In genomic region chr12:98514984-98515367, GRCh38 we compare ENCODE assay signal across 8 cellular contexts. TPM values are rescaled to one million over a fixed set of nuclear protein-coding genes. Genes with fewer than 3 reads are reported as not detected.
DNase-seq lines count a peak whose midpoint lies in the region; ATAC-seq and TF ChIP-seq lines count a peak whose summit lies in the region.

No MANE protein-coding gene starts in this region.

- no peaks in the 10 kb centered on the region for H3K4me1 ChIP-seq in mammary epithelial cell (ENCODE audit: insufficient read depth, low read length)
- H3K4me1 ChIP-seq in lung (ENCODE audit: control insufficient read depth in 2 of 2, insufficient read depth in 2 of 2, low read length in 2 of 2) = peaks cover 6 to 7% of the 10 kb centered on the region in 2 donors
- peaks cover 15% of the 10 kb centered on the region for H3K4me1 ChIP-seq in upper lobe of right lung

- H3K27ac Mint-ChIP-seq in activated T-cell treated with anti-CD3 and anti-CD28 coated beads, Interleukin-2, amount 50 U/mL, for 72 hours = peak overlapping the region; percentile 98

- CTCF ChIA-PET in mammary epithelial cell (lab: Charles Lee; ENCODE audit: low non-redundant PET) = no interaction called here

- H3K4me1 Mint-ChIP-seq in activated T-cell treated with anti-CD3 and anti-CD28 coated beads, Interleukin-2, amount 50 U/mL, for 72 hours (ENCODE audit: low read depth) = peaks cover 32% of the 10 kb centered on the region

- in situ Hi-C loops in mammary epithelial cell (cut with MboI; ENCODE audit: low sequenced_read_pairs in 2 of 2) = no loop called here

- TF ChIP-seq CTCF in mammary epithelial cell (conservative IDR thresholded peaks at IDR 0.05 in 1 of 2, IDR thresholded peaks at IDR 0.05 in 1 of 2; ENCODE audit: extremely low read depth in 1 of 2, insufficient read depth in 1 of 2, low read depth in 1 of 2, low read length in 2 of 2) (no peak), lung (IDR thresholded peaks at IDR 0.05; ENCODE audit: control extremely low read depth, extremely low read depth) (no peak), upper lobe of right lung (IDR thresholded peaks at IDR 0.05) (no peak)

- H3K27me3 Mint-ChIP-seq in activated T-cell treated with anti-CD3 and anti-CD28 coated beads, Interleukin-2, amount 50 U/mL, for 72 hours (ENCODE audit: low read depth) = no peaks in the 10 kb centered on the region

- no peaks in the 10 kb centered on the region for H4K20me1 ChIP-seq in mammary epithelial cell (ENCODE audit: insufficient read depth, low read length)

- H3K4me3 ChIP-seq in mammary epithelial cell (replicated peaks in 1 of 3; ENCODE audit: insufficient read depth in 1 of 3, low read depth in 2 of 3, low read length in 3 of 3) (peak overlapping the region; percentile 86 to 90 (median 87)), lung (peak overlapping the region; percentile 82), upper lobe of right lung (peak overlapping the region; percentile 96)

- peaks cover 67% of the 10 kb centered on the region for H3K79me2 ChIP-seq in mammary epithelial cell (ENCODE audit: insufficient read depth, low read length)

- H3K36me3 ChIP-seq in mammary epithelial cell (ENCODE audit: insufficient read depth, low read length) = peaks cover 2% of the 10 kb centered on the region
- H3K36me3 ChIP-seq in lung (ENCODE audit: control insufficient read depth in 2 of 2, insufficient read depth in 2 of 2, low read length in 2 of 2) = no peaks in the 10 kb centered on the region
- H3K36me3 ChIP-seq in upper lobe of right lung = no peaks in the 10 kb centered on the region

- intact Hi-C loops in mammary epithelial cell (cut with micrococcal nuclease) (loop anchor here (1.0 to 5.0 kb wide), 2 partner anchors 12 to 132 kb away; partner anchors contain the start of gene APAF1), upper lobe of right lung (cut with DNase I) (loop anchor here (10.0 kb wide), 1 partner anchor 90 kb away; no protein-coding TSS in a partner anchor)

- peak overlapping the region; percentile 95 for H2AFZ ChIP-seq in mammary epithelial cell (ENCODE audit: low read depth, low read length)

- peaks cover 8 to 25% of the 10 kb centered on the region in 2 donors for H3K36me3 Mint-ChIP-seq in activated T-cell treated with anti-CD3 and anti-CD28 coated beads, Interleukin-2, amount 50 U/mL, for 72 hours (ENCODE audit: insufficient read depth in 2 of 2)

- DNase-seq in activated T-cell treated with anti-CD3 and anti-CD28 coated beads, Interleukin-2, amount 50 U/mL, for 72 hours = no peak
- no peak for DNase-seq in activated T-cell treated with anti-CD3 and anti-CD28 coated beads, Interleukin-2, amount 50 U/mL, for 48 hours
- DNase-seq in mammary epithelial cell (no peak), lung (ENCODE audit: low spot score) (no peak), upper lobe of right lung (no peak), GDM1 (lab: John Stamatoyannopoulos, UW) (no peak)
- DNase-seq in stimulated activated CD4-positive, alpha-beta T cell treated with anti-CD3 and anti-CD28 coated beads, Interleukin-4, amount 100 ng/mL, for 1 hour = no peak

- no peak for ATAC-seq in activated T-cell treated with anti-CD3 and anti-CD28 coated beads, Interleukin-2, amount 50 U/mL, for 72 hours (replicated peaks in 1 of 2)
- ATAC-seq in lung (ENCODE audit: insufficient read depth, low FRiP score) = peak; percentile 21
- ATAC-seq in upper lobe of right lung = no peak
- ATAC-seq in GM19351 (IDR thresholded peaks at IDR 0.05; ENCODE audit: unreplicated experiment) = no peak

- no peaks in the 10 kb centered on the region for H3K9me3 Mint-ChIP-seq in activated T-cell treated with anti-CD3 and anti-CD28 coated beads, Interleukin-2, amount 50 U/mL, for 72 hours

- peak overlapping the region; percentile 74 for H3K4me2 ChIP-seq in mammary epithelial cell (ENCODE audit: insufficient read depth, low read depth, low read length)

- H3K27ac ChIP-seq in mammary epithelial cell (ENCODE audit: insufficient read depth, low read depth, low read length) = peak overlapping the region; percentile 69
- peak overlapping the region; percentile 84 to 97 for H3K27ac ChIP-seq in lung (ENCODE audit: low read depth in 1 of 2, low read length in 1 of 2)
- peak overlapping the region; percentile 92 for H3K27ac ChIP-seq in upper lobe of right lung

- H3K9me3 ChIP-seq in mammary epithelial cell (replicated peaks; ENCODE audit: insufficient read depth, low read length) (no peaks in the 10 kb centered on the region), lung (ENCODE audit: control insufficient read depth in 2 of 2, insufficient read depth in 1 of 2, low read length in 1 of 2) (no peaks in the 10 kb centered on the region), upper lobe of right lung (no peaks in the 10 kb centered on the region)

- WGBS in mammary epithelial cell (ENCODE audit: low coverage, missing lambda C conversion rate) = 0% methylated on average over 6 of the region's 19 CpGs
- 0 to 1% methylated on average over 17 to 19 of the region's 19 CpGs for WGBS in lung, 2 donors

- dilution Hi-C loops in mammary epithelial cell (cut with HindIII; ENCODE audit: low sequenced_read_pairs) = no loop called here

- H3K27me3 ChIP-seq in mammary epithelial cell (ENCODE audit: insufficient read depth, low read length) = no peaks in the 10 kb centered on the region
- no peaks in the 10 kb centered on the region for H3K27me3 ChIP-seq in lung (ENCODE audit: control insufficient read depth, insufficient read depth)
- no peaks in the 10 kb centered on the region for H3K27me3 ChIP-seq in upper lobe of right lung

- peak overlapping the region; percentile 95 for H3K9ac ChIP-seq in mammary epithelial cell (ENCODE audit: insufficient read depth, low read length)

- BruUV-seq in mammary epithelial cell (replicated peaks; lab: Mats Ljungman, UMichigan) = TSS peak; percentile 64

- peak overlapping the region; percentile 82 to 94 for H3K4me3 Mint-ChIP-seq in activated T-cell treated with anti-CD3 and anti-CD28 coated beads, Interleukin-2, amount 50 U/mL, for 72 hours

RNA-seq across cellular contexts. Expression of gene TMPO, which starts 0.4 kb away (rescaled TPM):
- 100 to 1,000 TPM; 236 to 248 TPM for total RNA-seq in activated T-cell treated with anti-CD3 and anti-CD28 coated beads, Interleukin-2, amount 50 U/mL, for 72 hours
- total RNA-seq in mammary epithelial cell (10 to 100 TPM; 26.0 to 74.2 TPM), lung (100 to 1,000 TPM in 1 of 2 donors, 10 to 100 TPM in 1; 36.8 to 149 TPM), upper lobe of right lung (63.1 TPM)
- polyA plus RNA-seq in mammary epithelial cell (41.4 TPM), lung (10 to 100 TPM; 20.7 to 24.3 TPM)
- polyA minus RNA-seq in mammary epithelial cell = 56.6 TPM
